Comparison of ENCODE assay signal across 8 cellular contexts in genomic region chr9:33044677-33045282, GRCh38. TPM values are rescaled to one million over a fixed set of nuclear protein-coding genes. Genes with fewer than 3 reads are reported as not detected.
DNase-seq lines count a peak whose midpoint lies in the region; ATAC-seq, FAIRE-seq and TF ChIP-seq lines count a peak whose summit lies in the region.

No MANE protein-coding gene starts in this region.

- ATAC-seq in HepG2, result no peak
- ATAC-seq in GM21825 (IDR thresholded peaks at IDR 0.05; ENCODE audit: unreplicated experiment), result no peak

- H3K4me2 ChIP-seq in HepG2 (ENCODE audit: low read depth, low read length), result no peak overlapping the region

- POLR2A ChIA-PET in activated CD4-positive, alpha-beta T cell treated with anti-CD3 and anti-CD28 coated beads, Interleukin-2, amount 10 ng/mL, durations not matched to agents 7 days and 5 days (lab: Charles Lee), result interaction anchor here (1.5 kb wide), 1 partner anchor 17 kb away, joined by 5 read pairs; no protein-coding TSS in a partner anchor
- POLR2A ChIA-PET in HepG2 (lab: Yijun Ruan, JAX), result interaction anchor here (1.2 kb wide), 2 partner anchors 16 to 20 kb away, joined by 3 to 4 read pairs; partner anchors contain the start of gene DNAJA1

- 93% methylated on average over 12 of the region's 12 CpGs for WGBS in HepG2 (ENCODE audit: low lambda C conversion rate)
- 75% methylated on average over 12 of the region's 12 CpGs for WGBS in thymus

- H3K4me1 ChIP-seq in HepG2 (ENCODE audit: insufficient read depth, low read length), result peaks cover 59% of the 10 kb centered on the region
- H3K4me1 ChIP-seq in thymus (ENCODE audit: control insufficient read depth, insufficient read depth, low read length), result peaks cover 7% of the 10 kb centered on the region

- peaks cover 33% of the 10 kb centered on the region for H3K36me3 Mint-ChIP-seq in activated CD4-positive, alpha-beta T cell treated with anti-CD3 and anti-CD28 coated beads, Interleukin-2, amount 10 ng/mL, durations not matched to agents 7 days and 5 days (ENCODE audit: low read depth)

- peak overlapping the region; percentile 73 for H3K4me3 Mint-ChIP-seq in activated CD4-positive, alpha-beta T cell treated with anti-CD3 and anti-CD28 coated beads, Interleukin-2, amount 10 ng/mL, durations not matched to agents 7 days and 5 days

- peak overlapping the region; percentile 77 for H3K27ac Mint-ChIP-seq in activated CD4-positive, alpha-beta T cell treated with anti-CD3 and anti-CD28 coated beads, Interleukin-2, amount 10 ng/mL, durations not matched to agents 7 days and 5 days

- no peaks in the 10 kb centered on the region for H3K27me3 Mint-ChIP-seq in activated CD4-positive, alpha-beta T cell treated with anti-CD3 and anti-CD28 coated beads, Interleukin-2, amount 10 ng/mL, durations not matched to agents 7 days and 5 days

- H3K36me3 ChIP-seq in HepG2 (replicated peaks in 1 of 2; ENCODE audit: control insufficient read depth in 1 of 2, insufficient read depth in 2 of 2, low read length in 2 of 2) (peaks cover 2 to 19% of the 10 kb centered on the region in 2 experiments), thymus (ENCODE audit: control insufficient read depth, insufficient read depth) (peaks cover 23% of the 10 kb centered on the region)

- H3K79me2 ChIP-seq in HepG2 (ENCODE audit: insufficient read depth, low read length), result no peaks in the 10 kb centered on the region

- no peak for TF ChIP-seq POLR2A in HepG2 (IDR thresholded peaks at IDR 0.05; ENCODE audit: insufficient read depth in 1 of 2, low read depth in 2 of 2, low read length in 2 of 2)

- in situ Hi-C loops in HepG2 (cut with HindIII; ENCODE audit: extremely low pct_ligation_motif_present, low pct_unique_long_range_greater_than_20kb), result no loop called here

- 0 out of 6 replicates have a peak overlapping the region, but pooled peaks of 1 of the 3 experiments have one; percentile 12 for H3K4me3 ChIP-seq in HepG2 (replicated peaks in 1 of 3; ENCODE audit: insufficient read depth in 1 of 3, low read depth in 2 of 3, low read length in 3 of 3)
- H3K4me3 ChIP-seq in thymus (ENCODE audit: low read length), result peak overlapping the region; percentile 56

- peaks cover 21% of the 10 kb centered on the region for H3K4me1 Mint-ChIP-seq in activated CD4-positive, alpha-beta T cell treated with anti-CD3 and anti-CD28 coated beads, Interleukin-2, amount 10 ng/mL, durations not matched to agents 7 days and 5 days

- FAIRE-seq in HepG2 (lab: Jason Lieb, UNC), result no peak

- no peak for TF ChIP-seq EP300 in HepG2 (IDR thresholded peaks at IDR 0.05; ENCODE audit: low read depth in 2 of 2, low read length in 2 of 2)
- TF ChIP-seq EP300 in HepG2 (CRISPR knock-in tag; IDR thresholded peaks at IDR 0.05; ENCODE audit: borderline replicate concordance), result no peak

- intact Hi-C loops in HepG2 (cut with micrococcal nuclease; ENCODE audit: unreplicated experiment), result no loop called here

- H3K9me3 ChIP-seq in HepG2 (ENCODE audit: low read length) (no peaks in the 10 kb centered on the region), thymus (ENCODE audit: control insufficient read depth) (no peaks in the 10 kb centered on the region)

- no peaks in the 10 kb centered on the region for H3K9me3 Mint-ChIP-seq in activated CD4-positive, alpha-beta T cell treated with anti-CD3 and anti-CD28 coated beads, Interleukin-2, amount 10 ng/mL, durations not matched to agents 7 days and 5 days

- H3K9ac ChIP-seq in HepG2 (ENCODE audit: insufficient read depth, low read depth, low read length), result no peak overlapping the region

- peak; percentile 28 for TF ChIP-seq CTCF in HepG2 (CRISPR knock-in tag; IDR thresholded peaks at IDR 0.05)

- no TSS peak for BruUV-seq in HepG2 (replicated peaks; lab: Mats Ljungman, UMichigan)

- H3K27me3 ChIP-seq in HepG2 (ENCODE audit: control insufficient read depth in 1 of 2, insufficient read depth in 2 of 2, low read length in 2 of 2) (no peaks in the 10 kb centered on the region), thymus (ENCODE audit: control insufficient read depth, insufficient read depth) (no peaks in the 10 kb centered on the region)

- H3K27ac ChIP-seq in HepG2 (ENCODE audit: extremely low read length, insufficient read depth, low read length) (no peak overlapping the region), thymus (ENCODE audit: low read depth) (no peak overlapping the region)

- TF ChIP-seq RAD21 in HepG2 (CRISPR knock-in tag; IDR thresholded peaks at IDR 0.05), result no peak

- no peak for DNase-seq in activated CD4-positive, alpha-beta T cell treated with anti-CD3 and anti-CD28 coated beads, Interleukin-2, amount 10 ng/mL, durations not matched to agents 7 days and 5 days
- DNase-seq in activated CD4-positive, alpha-beta T cell treated with anti-CD3 and anti-CD28 coated beads for 4 hours, result no peak
- peak; percentile 61 for DNase-seq in NCI-H345 treated with DMSO at 0.1 percent for 48 hours (lab: John Stamatoyannopoulos, UW; ENCODE audit: unreplicated experiment)
- DNase-seq in cerebellar cortex (ENCODE audit: low spot score), result peak; percentile 72
- no peak for DNase-seq in HepG2 (ENCODE audit: low spot score)
- DNase-seq in foreskin melanocyte, result no peak

- H4K20me1 ChIP-seq in HepG2 (ENCODE audit: insufficient read depth, low read length), result no peaks in the 10 kb centered on the region

- H2AFZ ChIP-seq in HepG2 (ENCODE audit: low read length), result no peak overlapping the region

- CTCF ChIA-PET in activated CD4-positive, alpha-beta T cell treated with anti-CD3 and anti-CD28 coated beads, Interleukin-2, amount 10 ng/mL, durations not matched to agents 7 days and 5 days (lab: Charles Lee), result interaction anchor here (1.1 to 1.8 kb wide), 4 partner anchors 10 to 498 kb away, joined by 3 to 4 read pairs (median 3); no protein-coding TSS in a partner anchor
- CTCF ChIA-PET in HepG2 (lab: Yijun Ruan, JAX; ENCODE audit: low intra/inter-chr PET ratio, low total read pairs), result no interaction called here

RNA-seq across cellular contexts. Expression of gene DNAJA1, which starts 19.7 kb away (rescaled TPM):
- total RNA-seq in activated CD4-positive, alpha-beta T cell treated with anti-CD3 and anti-CD28 coated beads, Interleukin-2, amount 10 ng/mL, durations not matched to agents 7 days and 5 days, result 100 to 1,000 TPM; 159 to 180 TPM
- 306 and 476 TPM in 2 replicates for total RNA-seq in HepG2 (2016; rRNA removed; fragmentation: Illumina TruSeq; extraction: Trizol)
- total RNA-seq in HepG2 (2016; cell fraction: cytosol; rRNA removed; fragmentation: Illumina TruSeq; extraction: Trizol; ENCODE audit: low read depth), result 42.9 and 56.4 TPM in 2 replicates
- total RNA-seq in HepG2 (2016; cell fraction: insoluble cytoplasmic fraction; rRNA removed; fragmentation: Illumina TruSeq; extraction: Trizol), result 309 and 474 TPM in 2 replicates
- total RNA-seq in HepG2 (2016; cell fraction: membrane; rRNA removed; fragmentation: Illumina TruSeq; extraction: Trizol), result 79.1 and 92.3 TPM in 2 replicates
- 126 TPM in 2 replicates for total RNA-seq in HepG2 (2016; cell fraction: nucleus; rRNA removed; fragmentation: Illumina TruSeq; extraction: Trizol)
- 95.9 and 102 TPM in 2 replicates for polyA plus RNA-seq in HepG2 (2011; rRNA removed)
- polyA plus RNA-seq in HepG2 (2011; cell fraction: cytosol; rRNA removed), result 43.2 and 82.0 TPM in 2 replicates
- polyA plus RNA-seq in HepG2 (2011; cell fraction: nucleus; rRNA removed), result 19.9 and 31.3 TPM in 2 replicates
- polyA plus RNA-seq in HepG2 (2012), result 102 and 153 TPM in 2 replicates
- 26.1 and 28.0 TPM in 2 replicates for polyA plus RNA-seq in HepG2 (2016; cell fraction: cytosol; fragmentation: Illumina TruSeq; extraction: Trizol; ENCODE audit: low read depth)
- 484 and 519 TPM in 2 replicates for polyA plus RNA-seq in HepG2 (2016; cell fraction: insoluble cytoplasmic fraction; fragmentation: Illumina TruSeq; extraction: Trizol; ENCODE audit: low read depth)
- polyA plus RNA-seq in HepG2 (2016; cell fraction: membrane; fragmentation: Illumina TruSeq; extraction: Trizol; ENCODE audit: low read depth), result 42.3 and 49.5 TPM in 2 replicates
- polyA plus RNA-seq in HepG2 (2016; cell fraction: nucleus; fragmentation: Illumina TruSeq; extraction: Trizol; ENCODE audit: insufficient read depth, low read depth), result 166 and 181 TPM in 2 replicates
- 73.7 and 236 TPM in 2 replicates for polyA minus RNA-seq in HepG2 (2011; rRNA and poly(A)+ RNA removed; ENCODE audit: low replicate concordance)
- polyA minus RNA-seq in HepG2 (2011; cell fraction: cytosol; rRNA and poly(A)+ RNA removed), result 80.4 and 96.1 TPM in 2 replicates
- polyA minus RNA-seq in HepG2 (2011; cell fraction: nucleus; rRNA and poly(A)+ RNA removed), result 51.5 and 96.6 TPM in 2 replicates
- polyA plus RNA-seq in thymus, result 86.5 TPM

RNA-seq across cellular contexts. Expression of gene SMU1, which starts 31.7 kb away (rescaled TPM):
- total RNA-seq in activated CD4-positive, alpha-beta T cell treated with anti-CD3 and anti-CD28 coated beads, Interleukin-2, amount 10 ng/mL, durations not matched to agents 7 days and 5 days, result 10 to 100 TPM; 24.0 to 24.5 TPM
- 36.6 and 51.5 TPM in 2 replicates for total RNA-seq in HepG2 (2016; rRNA removed; fragmentation: Illumina TruSeq; extraction: Trizol)
- total RNA-seq in HepG2 (2016; cell fraction: cytosol; rRNA removed; fragmentation: Illumina TruSeq; extraction: Trizol; ENCODE audit: low read depth), result 3.1 and 3.9 TPM in 2 replicates
- 36.2 and 50.8 TPM in 2 replicates for total RNA-seq in HepG2 (2016; cell fraction: insoluble cytoplasmic fraction; rRNA removed; fragmentation: Illumina TruSeq; extraction: Trizol)
- total RNA-seq in HepG2 (2016; cell fraction: membrane; rRNA removed; fragmentation: Illumina TruSeq; extraction: Trizol), result 8.5 and 9.5 TPM in 2 replicates
- total RNA-seq in HepG2 (2016; cell fraction: nucleus; rRNA removed; fragmentation: Illumina TruSeq; extraction: Trizol), result 17.2 and 19.0 TPM in 2 replicates
- 12.4 and 12.9 TPM in 2 replicates for polyA plus RNA-seq in HepG2 (2011; rRNA removed)
- 7.3 and 9.6 TPM in 2 replicates for polyA plus RNA-seq in HepG2 (2011; cell fraction: cytosol; rRNA removed)
- polyA plus RNA-seq in HepG2 (2011; cell fraction: nucleus; rRNA removed), result 4.2 and 5.2 TPM in 2 replicates
- polyA plus RNA-seq in HepG2 (2012), result 10.5 and 14.2 TPM in 2 replicates
- polyA plus RNA-seq in HepG2 (2016; cell fraction: cytosol; fragmentation: Illumina TruSeq; extraction: Trizol; ENCODE audit: low read depth), result 1.4 and 1.8 TPM in 2 replicates
- 30.6 and 31.7 TPM in 2 replicates for polyA plus RNA-seq in HepG2 (2016; cell fraction: insoluble cytoplasmic fraction; fragmentation: Illumina TruSeq; extraction: Trizol; ENCODE audit: low read depth)
- 2.9 and 3.4 TPM in 2 replicates for polyA plus RNA-seq in HepG2 (2016; cell fraction: membrane; fragmentation: Illumina TruSeq; extraction: Trizol; ENCODE audit: low read depth)
- 15.2 TPM in 2 replicates for polyA plus RNA-seq in HepG2 (2016; cell fraction: nucleus; fragmentation: Illumina TruSeq; extraction: Trizol; ENCODE audit: insufficient read depth, low read depth)
- polyA minus RNA-seq in HepG2 (2011; rRNA and poly(A)+ RNA removed; ENCODE audit: low replicate concordance), result 13.5 and 23.0 TPM in 2 replicates
- polyA minus RNA-seq in HepG2 (2011; cell fraction: cytosol; rRNA and poly(A)+ RNA removed), result 13.7 and 17.2 TPM in 2 replicates
- 13.6 and 16.0 TPM in 2 replicates for polyA minus RNA-seq in HepG2 (2011; cell fraction: nucleus; rRNA and poly(A)+ RNA removed)
- 14.9 TPM for polyA plus RNA-seq in thymus

RNA-seq across cellular contexts. Expression of gene APTX, which starts 43.4 kb away (rescaled TPM):
- total RNA-seq in activated CD4-positive, alpha-beta T cell treated with anti-CD3 and anti-CD28 coated beads, Interleukin-2, amount 10 ng/mL, durations not matched to agents 7 days and 5 days, result 10 to 100 TPM; 29.9 to 31.2 TPM
- total RNA-seq in HepG2 (2016; rRNA removed; fragmentation: Illumina TruSeq; extraction: Trizol), result 44.9 and 54.0 TPM in 2 replicates
- total RNA-seq in HepG2 (2016; cell fraction: cytosol; rRNA removed; fragmentation: Illumina TruSeq; extraction: Trizol; ENCODE audit: low read depth), result 13.8 and 14.5 TPM in 2 replicates
- 42.9 and 56.1 TPM in 2 replicates for total RNA-seq in HepG2 (2016; cell fraction: insoluble cytoplasmic fraction; rRNA removed; fragmentation: Illumina TruSeq; extraction: Trizol)
- total RNA-seq in HepG2 (2016; cell fraction: membrane; rRNA removed; fragmentation: Illumina TruSeq; extraction: Trizol), result 24.3 and 24.9 TPM in 2 replicates
- 26.7 and 27.1 TPM in 2 replicates for total RNA-seq in HepG2 (2016; cell fraction: nucleus; rRNA removed; fragmentation: Illumina TruSeq; extraction: Trizol)
- 22.4 and 23.1 TPM in 2 replicates for polyA plus RNA-seq in HepG2 (2011; rRNA removed)
- polyA plus RNA-seq in HepG2 (2011; cell fraction: cytosol; rRNA removed), result 13.4 and 19.6 TPM in 2 replicates
- 14.2 and 19.9 TPM in 2 replicates for polyA plus RNA-seq in HepG2 (2011; cell fraction: nucleus; rRNA removed)
- polyA plus RNA-seq in HepG2 (2012), result 27.9 and 33.6 TPM in 2 replicates
- 10.1 and 11.8 TPM in 2 replicates for polyA plus RNA-seq in HepG2 (2016; cell fraction: cytosol; fragmentation: Illumina TruSeq; extraction: Trizol; ENCODE audit: low read depth)
- polyA plus RNA-seq in HepG2 (2016; cell fraction: insoluble cytoplasmic fraction; fragmentation: Illumina TruSeq; extraction: Trizol; ENCODE audit: low read depth), result 53.4 and 56.9 TPM in 2 replicates
- polyA plus RNA-seq in HepG2 (2016; cell fraction: membrane; fragmentation: Illumina TruSeq; extraction: Trizol; ENCODE audit: low read depth), result 20.0 and 20.3 TPM in 2 replicates
- polyA plus RNA-seq in HepG2 (2016; cell fraction: nucleus; fragmentation: Illumina TruSeq; extraction: Trizol; ENCODE audit: insufficient read depth, low read depth), result 42.2 and 47.7 TPM in 2 replicates
- polyA minus RNA-seq in HepG2 (2011; rRNA and poly(A)+ RNA removed; ENCODE audit: low replicate concordance), result 14.2 and 29.7 TPM in 2 replicates
- polyA minus RNA-seq in HepG2 (2011; cell fraction: cytosol; rRNA and poly(A)+ RNA removed), result 7.2 and 11.6 TPM in 2 replicates
- polyA minus RNA-seq in HepG2 (2011; cell fraction: nucleus; rRNA and poly(A)+ RNA removed), result 34.4 and 47.7 TPM in 2 replicates
- 44.6 TPM for polyA plus RNA-seq in thymus

Comparison
In these comparisons a context has a peak if more than half of its experiments do, and no peak if none do; other contexts are left out.
1. DNase-seq: peak in NCI-H345 treated with DMSO at 0.1 percent for 48 hours (single experiment) and cerebellar cortex (single experiment); none in activated CD4-positive, alpha-beta T cell treated with anti-CD3 and anti-CD28 coated beads, Interleukin-2, amount 10 ng/mL, durations not matched to agents 7 days and 5 days (single experiment), activated CD4-positive, alpha-beta T cell treated with anti-CD3 and anti-CD28 coated beads for 4 hours (0 of 2), HepG2 (single experiment) and foreskin melanocyte (single experiment).